ENCODE assay signal across 19 cellular contexts in the genomic region with DNA sequence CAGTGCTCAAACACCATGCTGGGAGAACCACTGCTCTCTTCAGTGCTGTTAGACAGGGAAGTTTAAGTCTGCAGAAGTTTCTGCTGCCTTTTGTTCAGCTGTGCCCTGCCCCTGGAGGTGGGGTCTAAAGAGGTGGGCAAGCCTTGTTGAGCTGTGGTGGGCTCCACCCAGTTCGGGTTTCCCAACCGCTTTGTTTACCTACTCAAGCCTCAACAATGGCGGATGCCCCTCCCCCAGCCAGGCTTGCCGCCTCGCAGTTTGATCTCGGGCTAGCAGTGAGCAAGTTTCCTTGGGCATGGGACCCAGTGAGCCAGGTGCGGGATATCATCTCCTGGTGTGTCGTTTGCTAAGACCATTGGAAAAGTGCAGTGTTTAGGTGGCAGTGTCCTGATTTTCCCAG.
DNase-seq lines count a peak whose midpoint lies in the region; ATAC-seq, FAIRE-seq and TF ChIP-seq lines count a peak whose summit lies in the region.
"Had no signal": no experiment of that assay in that cellular context is flagged by ENCODE, and none has a peak within 500 bp of the region (broad histone marks: within the 10 kb centered on the region; RNA-seq: fewer than 3 reads in every experiment).

No MANE protein-coding gene starts in this region.

- no peak for FAIRE-seq in HepG2 (lab: Jason Lieb, UNC)
- FAIRE-seq: A204.1, GM12878, GM18507 had no signal

- H3K27ac ChIP-seq in HepG2 (ENCODE audit: extremely low read length, insufficient read depth, low read length) (no peak overlapping the region), right lobe of liver (no peak overlapping the region), HUES6 (ENCODE audit: low read depth, low read length) (no peak overlapping the region), endodermal cell (ENCODE audit: low read depth, low read length) (no peak overlapping the region)
- H3K27ac ChIP-seq: HL-60 had no signal

- no peaks in the 10 kb centered on the region for H3K36me3 Mint-ChIP-seq in endodermal cell (ENCODE audit: low read depth)
- H3K36me3 Mint-ChIP-seq: CD8-positive, alpha-beta memory T cell had no signal

- H3K4me1 ChIP-seq in HepG2 (ENCODE audit: insufficient read depth, low read length) (no peaks in the 10 kb centered on the region), right lobe of liver (no peaks in the 10 kb centered on the region), HUES6 (ENCODE audit: control insufficient read depth, insufficient read depth, low read length) (peaks cover 10% of the 10 kb centered on the region), endodermal cell (ENCODE audit: control insufficient read depth, insufficient read depth, low read length) (no peaks in the 10 kb centered on the region)
- H3K4me1 ChIP-seq: Caco-2 had no signal

- intact Hi-C loops in HepG2 (cut with micrococcal nuclease; ENCODE audit: unreplicated experiment), result no loop called here
- intact Hi-C loops in right lobe of liver (cut with DNase I), result no loop called here

- H3K9ac ChIP-seq in HepG2 (ENCODE audit: insufficient read depth, low read depth, low read length) (no peak overlapping the region), HUES6 (ENCODE audit: low read length) (no peak overlapping the region), endodermal cell (ENCODE audit: extremely low read depth, low read length, poor library complexity, severe bottlenecking) (no peak overlapping the region)

- H3K4me1 Mint-ChIP-seq in endodermal cell, result no peaks in the 10 kb centered on the region
- H3K4me1 Mint-ChIP-seq: CD8-positive, alpha-beta memory T cell had no signal

- no peaks in the 10 kb centered on the region for H4K20me1 ChIP-seq in HepG2 (ENCODE audit: insufficient read depth, low read length)

- H3K36me3 ChIP-seq in HepG2 (replicated peaks in 1 of 2; ENCODE audit: control insufficient read depth in 1 of 2, insufficient read depth in 2 of 2, low read length in 2 of 2) (no peaks in the 10 kb centered on the region), right lobe of liver (no peaks in the 10 kb centered on the region), HUES6 (ENCODE audit: control insufficient read depth, insufficient read depth, low read length) (no peaks in the 10 kb centered on the region), endodermal cell (ENCODE audit: control insufficient read depth, insufficient read depth, low read length) (no peaks in the 10 kb centered on the region)

- no peak for TF ChIP-seq RAD21 in HepG2 (CRISPR knock-in tag; IDR thresholded peaks at IDR 0.05)

- peaks cover 9% of the 10 kb centered on the region for H3K9me3 Mint-ChIP-seq in endodermal cell

- H3K9me3 ChIP-seq in HepG2 (ENCODE audit: low read length), result no peaks in the 10 kb centered on the region
- H3K9me3 ChIP-seq in right lobe of liver, result no peaks in the 10 kb centered on the region
- H3K9me3 ChIP-seq in HUES6 (ENCODE audit: control insufficient read depth, insufficient read depth, low read depth, low read length), result no peaks in the 10 kb centered on the region
- no peaks in the 10 kb centered on the region for H3K9me3 ChIP-seq in endodermal cell (ENCODE audit: control insufficient read depth, low read length)
- H3K9me3 ChIP-seq: Caco-2 had no signal

- H3K27me3 Mint-ChIP-seq in endodermal cell (ENCODE audit: insufficient read depth), result no peaks in the 10 kb centered on the region
- H3K27me3 Mint-ChIP-seq: CD8-positive, alpha-beta memory T cell had no signal

- no peak overlapping the region; the same call in 1 of the 2 replicates for H3K4me2 ChIP-seq in HepG2 (ENCODE audit: low read depth, low read length)

- H2AFZ ChIP-seq in HepG2 (ENCODE audit: low read length), result no peak overlapping the region

- ATAC-seq in HepG2, result peak; percentile 50
- no peak for ATAC-seq in right lobe of liver
- ATAC-seq: GM12878 had no signal

- POLR2A ChIA-PET in HepG2 (lab: Yijun Ruan, JAX), result no interaction called here

- no peaks in the 10 kb centered on the region for H3K79me2 ChIP-seq in HepG2 (ENCODE audit: insufficient read depth, low read length)

- no peak overlapping the region for H3K27ac Mint-ChIP-seq in endodermal cell
- H3K27ac Mint-ChIP-seq: CD8-positive, alpha-beta memory T cell; HFFc6 had no signal

- TF ChIP-seq CTCF in HepG2 (CRISPR knock-in tag; IDR thresholded peaks at IDR 0.05), result no peak
- TF ChIP-seq CTCF in right lobe of liver (IDR thresholded peaks at IDR 0.05), result no peak
- TF ChIP-seq CTCF in endodermal cell (conservative IDR thresholded peaks at IDR 0.05), result no peak
- no peak for TF ChIP-seq CTCF in foreskin fibroblast (IDR thresholded peaks at IDR 0.05; ENCODE audit: low read depth, low read length)

- H3K4me3 ChIP-seq in HepG2 (replicated peaks in 1 of 3; ENCODE audit: insufficient read depth in 1 of 3, low read depth in 2 of 3, low read length in 3 of 3) (no peak overlapping the region), right lobe of liver (no peak overlapping the region), HUES6 (ENCODE audit: low read depth, low read length) (peak overlapping the region; percentile 32; the same call in 1 of the 2 replicates), endodermal cell (ENCODE audit: low read length) (no peak overlapping the region), foreskin fibroblast (ENCODE audit: low read depth in 1 of 2, low read length in 2 of 2) (no peak overlapping the region)
- H3K4me3 ChIP-seq: GM12878 had no signal

- BruUV-seq in HepG2 (replicated peaks; lab: Mats Ljungman, UMichigan), result no TSS peak

- 0% methylated on average over 2 of the region's 8 CpGs for WGBS in HepG2 (ENCODE audit: low lambda C conversion rate)
- WGBS in right lobe of liver (ENCODE audit: insufficient coverage, low coverage, low lambda C conversion rate, missing lambda C conversion rate), result 7% methylated on average over 3 of the region's 8 CpGs
- 78 to 84% methylated on average over 7 to 8 of the region's 8 CpGs for WGBS in endodermal cell (ENCODE audit: insufficient coverage in 1 of 2, insufficient read length in 1 of 2), 2 experiments

- CTCF ChIA-PET in HepG2 (lab: Yijun Ruan, JAX; ENCODE audit: low intra/inter-chr PET ratio, low total read pairs), result no interaction called here

- H3K27me3 ChIP-seq in HepG2 (ENCODE audit: control insufficient read depth in 1 of 2, insufficient read depth in 2 of 2, low read length in 2 of 2) (no peaks in the 10 kb centered on the region), right lobe of liver (no peaks in the 10 kb centered on the region), HUES6 (ENCODE audit: control insufficient read depth, insufficient read depth, low read length) (no peaks in the 10 kb centered on the region), endodermal cell (ENCODE audit: control insufficient read depth, insufficient read depth, low read length, poor library complexity, severe bottlenecking) (no peaks in the 10 kb centered on the region)

- H3K4me3 Mint-ChIP-seq in endodermal cell, result no peak overlapping the region
- H3K4me3 Mint-ChIP-seq: CD8-positive, alpha-beta memory T cell; HFFc6 had no signal

- in situ Hi-C loops in HepG2 (cut with HindIII; ENCODE audit: extremely low pct_ligation_motif_present, low pct_unique_long_range_greater_than_20kb), result no loop called here

- DNase-seq in HepG2 (ENCODE audit: low spot score), result peak; percentile 19
- no peak for DNase-seq in right lobe of liver
- DNase-seq in endodermal cell, result peak; percentile 59
- DNase-seq in NCI-H82 treated with DMSO at 0.1 percent for 48 hours (lab: John Stamatoyannopoulos, UW; ENCODE audit: unreplicated experiment), result no peak
- no peak for DNase-seq in foreskin fibroblast
- no peak for DNase-seq in GM19240 (ENCODE audit: insufficient read length, low spot score)
- DNase-seq: Caco-2; CD8-positive, alpha-beta memory T cell; DND-41; GOT3; HCEC 1CT; HFFc6; IMR-90; KBM-7 had no signal

- TF ChIP-seq POLR2A in HepG2 (IDR thresholded peaks at IDR 0.05; ENCODE audit: insufficient read depth in 1 of 2, low read depth in 2 of 2, low read length in 2 of 2) (no peak), right lobe of liver (IDR thresholded peaks at IDR 0.05) (no peak)

- TF ChIP-seq EP300 in HepG2 (IDR thresholded peaks at IDR 0.05; ENCODE audit: low read depth in 2 of 2, low read length in 2 of 2), result no peak
- TF ChIP-seq EP300 in HepG2 (CRISPR knock-in tag; IDR thresholded peaks at IDR 0.05; ENCODE audit: borderline replicate concordance), result no peak

TF ChIP-seq in HepG2, 621 proteins besides CTCF, POLR2A, EP300 and RAD21:
- TF ChIP-seq ZNF292 (CRISPR knock-in tag; IDR thresholded peaks at IDR 0.05; ENCODE audit: borderline replicate concordance, low read depth) (no peak), ZNF598 (CRISPR knock-in tag; IDR thresholded peaks at IDR 0.05; ENCODE audit: borderline replicate concordance) (no peak), NPAS2 (CRISPR knock-in tag; IDR thresholded peaks at IDR 0.05; ENCODE audit: borderline replicate concordance) (no peak), ZNF20 (CRISPR knock-in tag; IDR thresholded peaks at IDR 0.05) (no peak)
- TF ChIP-seq, protein P1, sequence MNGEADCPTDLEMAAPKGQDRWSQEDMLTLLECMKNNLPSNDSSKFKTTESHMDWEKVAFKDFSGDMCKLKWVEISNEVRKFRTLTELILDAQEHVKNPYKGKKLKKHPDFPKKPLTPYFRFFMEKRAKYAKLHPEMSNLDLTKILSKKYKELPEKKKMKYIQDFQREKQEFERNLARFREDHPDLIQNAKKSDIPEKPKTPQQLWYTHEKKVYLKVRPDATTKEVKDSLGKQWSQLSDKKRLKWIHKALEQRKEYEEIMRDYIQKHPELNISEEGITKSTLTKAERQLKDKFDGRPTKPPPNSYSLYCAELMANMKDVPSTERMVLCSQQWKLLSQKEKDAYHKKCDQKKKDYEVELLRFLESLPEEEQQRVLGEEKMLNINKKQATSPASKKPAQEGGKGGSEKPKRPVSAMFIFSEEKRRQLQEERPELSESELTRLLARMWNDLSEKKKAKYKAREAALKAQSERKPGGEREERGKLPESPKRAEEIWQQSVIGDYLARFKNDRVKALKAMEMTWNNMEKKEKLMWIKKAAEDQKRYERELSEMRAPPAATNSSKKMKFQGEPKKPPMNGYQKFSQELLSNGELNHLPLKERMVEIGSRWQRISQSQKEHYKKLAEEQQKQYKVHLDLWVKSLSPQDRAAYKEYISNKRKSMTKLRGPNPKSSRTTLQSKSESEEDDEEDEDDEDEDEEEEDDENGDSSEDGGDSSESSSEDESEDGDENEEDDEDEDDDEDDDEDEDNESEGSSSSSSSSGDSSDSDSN (CRISPR knock-in tag; IDR thresholded peaks at IDR 0.05), result no peak
- TF ChIP-seq, protein P2, sequence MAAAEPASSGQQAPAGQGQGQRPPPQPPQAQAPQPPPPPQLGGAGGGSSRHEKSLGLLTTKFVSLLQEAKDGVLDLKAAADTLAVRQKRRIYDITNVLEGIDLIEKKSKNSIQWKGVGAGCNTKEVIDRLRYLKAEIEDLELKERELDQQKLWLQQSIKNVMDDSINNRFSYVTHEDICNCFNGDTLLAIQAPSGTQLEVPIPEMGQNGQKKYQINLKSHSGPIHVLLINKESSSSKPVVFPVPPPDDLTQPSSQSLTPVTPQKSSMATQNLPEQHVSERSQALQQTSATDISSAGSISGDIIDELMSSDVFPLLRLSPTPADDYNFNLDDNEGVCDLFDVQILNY (CRISPR knock-in tag; conservative IDR thresholded peaks at IDR 0.05), result no peak

Comparison
In these comparisons a context has a peak if more than half of its experiments do, and no peak if none do; other contexts are left out.
1. DNase-seq: peak in HepG2 (single experiment) and endodermal cell (single experiment); none in right lobe of liver (0 of 3), NCI-H82 treated with DMSO at 0.1 percent for 48 hours (single experiment), foreskin fibroblast (0 of 2) and GM19240 (single experiment).